Comparison of ENCODE assay signal across 16 cellular contexts in the genomic region with DNA sequence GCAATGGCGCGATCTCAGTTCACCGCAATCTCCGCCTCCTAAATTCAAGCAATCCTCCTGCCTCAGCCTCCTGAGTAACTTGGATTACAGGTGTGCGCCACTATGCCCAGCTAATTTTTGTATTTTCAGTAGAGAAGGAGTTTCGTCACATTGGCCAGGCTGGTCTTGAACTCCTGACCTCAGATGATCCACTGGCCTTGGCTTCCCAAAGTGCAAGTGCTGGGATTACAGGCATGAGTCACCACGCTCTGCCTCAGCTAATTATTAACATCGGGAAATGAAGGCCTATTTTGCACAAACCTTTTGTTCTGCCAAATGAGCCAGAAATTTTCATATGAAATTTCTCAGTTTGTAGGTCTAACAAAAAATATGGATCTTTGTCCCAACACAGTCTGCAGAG.
A peak's percentile ranks its signal among the peaks of the same experiment; 100 is the strongest.
DNase-seq lines count a peak whose midpoint lies in the region; ATAC-seq and TF ChIP-seq lines count a peak whose summit lies in the region.
"Had no signal": no experiment of that assay in that cellular context is flagged by ENCODE, and none has a peak within 500 bp of the region (broad histone marks: within the 10 kb centered on the region; RNA-seq: fewer than 3 reads in every experiment).

No MANE protein-coding gene starts in this region.

- H3K4me3 ChIP-seq in MG63 (no peak overlapping the region), liver (ENCODE audit: low read depth in 1 of 3, low read length in 3 of 3) (no peak overlapping the region)

- no peak overlapping the region for H3K9ac ChIP-seq in liver (ENCODE audit: low read depth in 1 of 2, low read length in 2 of 2)

- 67% methylated on average over 8 of the region's 8 CpGs for WGBS in liver

- H3K4me1 ChIP-seq in liver (ENCODE audit: control insufficient read depth in 4 of 4, insufficient read depth in 4 of 4, low read length in 3 of 4) = peaks cover 0 to 6% (median 0%) of the 10 kb centered on the region in 4 donors

- H3K27me3 ChIP-seq in MG63 (no peaks in the 10 kb centered on the region), liver (ENCODE audit: control insufficient read depth in 4 of 4, insufficient read depth in 4 of 4, low read length in 3 of 4) (no peaks in the 10 kb centered on the region)

- TF ChIP-seq CTCF in liver (IDR thresholded peaks at IDR 0.05; ENCODE audit: low read depth, low read length, missing input control) = no peak

- DNase-seq in MG63 = peak; percentile 19
- DNase-seq in glomerular visceral epithelial cell (ENCODE audit: extremely low spot score) = peak; percentile 51
- DNase-seq in activated CD4-positive, alpha-beta T cell treated with anti-CD3 and anti-CD28 coated beads for 4 hours = no peak
- no peak for DNase-seq in NCI-H2227 (lab: John Stamatoyannopoulos, UW; ENCODE audit: unreplicated experiment)
- no peak for DNase-seq in amygdala (lab: John Stamatoyannopoulos, UW)
- DNase-seq: ACHN; AML-193; CD4-positive, alpha-beta memory T cell; DMS153; DMS79; GDM1; GOT3; H7 had no signal

- no peak for ATAC-seq in HG02885 (IDR thresholded peaks at IDR 0.05; ENCODE audit: poor library complexity, unreplicated experiment)

- H3K36me3 ChIP-seq in MG63 (no peaks in the 10 kb centered on the region), liver (ENCODE audit: control insufficient read depth in 4 of 4, insufficient read depth in 3 of 4, low read depth in 1 of 4, low read length in 3 of 4) (no peaks in the 10 kb centered on the region)

- TF ChIP-seq RAD21 in liver (IDR thresholded peaks at IDR 0.05) = no peak

- H3K9me3 ChIP-seq in MG63 = no peaks in the 10 kb centered on the region
- no peaks in the 10 kb centered on the region for H3K9me3 ChIP-seq in liver (ENCODE audit: control insufficient read depth in 4 of 4, low read length in 3 of 4)

- H3K27ac ChIP-seq in liver (ENCODE audit: low read depth in 1 of 2, low read length in 2 of 2) = no peak overlapping the region
- H3K27ac ChIP-seq: C4-2B had no signal

TF ChIP-seq in liver, 16 proteins besides CTCF, POLR2A, EP300 and RAD21:
- TF ChIP-seq TAF1 (conservative IDR thresholded peaks at IDR 0.05) = no peak
- peak; percentile 47 to 53 for TF ChIP-seq HNF4A (conservative IDR thresholded peaks at IDR 0.05)
- TF ChIP-seq RXRA (IDR thresholded peaks at IDR 0.05) = peak; percentile 62 to 68
- no peak for TF ChIP-seq FOXA2 (IDR thresholded peaks at IDR 0.05)
- TF ChIP-seq NR2F2 (IDR thresholded peaks at IDR 0.05) = peak; percentile 34
- TF ChIP-seq JUND (IDR thresholded peaks at IDR 0.05) = peak; percentile 72 to 89
- TF ChIP-seq EGR1 (IDR thresholded peaks at IDR 0.05; ENCODE audit: low read depth in 2 of 2) = no peak
- TF ChIP-seq, protein P1, sequence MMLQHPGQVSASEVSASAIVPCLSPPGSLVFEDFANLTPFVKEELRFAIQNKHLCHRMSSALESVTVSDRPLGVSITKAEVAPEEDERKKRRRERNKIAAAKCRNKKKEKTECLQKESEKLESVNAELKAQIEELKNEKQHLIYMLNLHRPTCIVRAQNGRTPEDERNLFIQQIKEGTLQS (IDR thresholded peaks at IDR 0.05) = peak; percentile 71

Comparison
In these comparisons a context has a peak if more than half of its experiments do, and no peak if none do; other contexts are left out.
1. DNase-seq: peak in MG63 (single experiment) and glomerular visceral epithelial cell (single experiment); none in activated CD4-positive, alpha-beta T cell treated with anti-CD3 and anti-CD28 coated beads for 4 hours (0 of 2), NCI-H2227 (single experiment) and amygdala (0 of 56).